Comparison of ENCODE assay signal across 29 cellular contexts in the genomic region with DNA sequence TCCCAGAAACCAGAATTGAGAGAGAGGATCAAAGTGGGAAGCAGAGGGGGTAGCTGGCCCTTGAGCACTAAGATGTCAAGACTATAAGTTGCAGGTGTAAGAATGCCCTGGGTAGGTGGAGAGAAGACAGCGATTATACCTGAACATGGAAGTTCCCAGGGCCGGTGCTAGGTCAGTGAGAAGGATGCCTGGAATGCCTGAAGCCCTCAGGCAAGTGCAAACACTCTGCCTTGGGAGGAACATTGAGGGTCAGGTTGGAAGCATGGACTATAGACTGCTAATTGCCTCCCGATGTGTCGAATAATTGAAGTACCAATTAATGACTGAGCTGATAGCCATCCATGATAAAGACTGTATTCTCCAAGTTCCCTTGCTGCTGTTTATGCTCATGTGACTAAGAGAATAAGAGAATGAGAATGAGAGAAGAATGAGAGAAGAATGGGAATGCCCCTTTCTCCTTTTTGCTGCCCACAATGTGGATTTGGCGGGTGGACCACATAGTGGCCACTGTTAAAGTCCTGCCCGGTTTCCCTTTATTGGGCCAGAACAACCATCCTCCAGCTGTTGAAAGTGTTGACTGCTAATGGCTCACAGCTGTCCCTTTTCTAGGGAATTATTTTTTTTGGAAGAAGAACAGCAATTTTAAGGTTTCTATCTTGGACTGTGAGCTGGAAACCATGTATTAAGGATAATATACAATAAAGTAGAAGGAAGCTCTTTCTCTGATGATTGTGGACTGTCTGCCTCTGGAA.
"Had no signal": no experiment of that assay in that cellular context is flagged by ENCODE, and none has a peak within 500 bp of the region (broad histone marks: within the 10 kb centered on the region; RNA-seq: fewer than 3 reads in every experiment).

No MANE protein-coding gene starts in this region.

- H3K36me3 ChIP-seq: adrenal gland, colonic mucosa, esophagus squamous epithelium, gastroesophageal sphincter, lower lobe of right lung, neutrophil, transverse colon, uterus had no signal

- H3K4me3 Mint-ChIP-seq: activated naive CD4-positive, alpha-beta T cell treated with anti-CD3 and anti-CD28 coated beads for 36 hours; activated naive CD8-positive, alpha-beta T cell treated with anti-CD3 and anti-CD28 coated beads for 36 hours; immature natural killer cell; natural killer cell treated with Interleukin-12 subunit alpha and Interleukin-12 subunit beta and Interleukin-15 and Interleukin-18, amount 100 ng/mL, for 72 hours had no signal

- H3K9me3 Mint-ChIP-seq: activated naive CD4-positive, alpha-beta T cell treated with anti-CD3 and anti-CD28 coated beads for 36 hours; activated naive CD8-positive, alpha-beta T cell treated with anti-CD3 and anti-CD28 coated beads for 36 hours; natural killer cell treated with Interleukin-12 subunit alpha and Interleukin-12 subunit beta and Interleukin-15 and Interleukin-18, amount 100 ng/mL, for 72 hours had no signal

- H3K9me3 ChIP-seq: adrenal gland, body of pancreas, colonic mucosa, esophagus squamous epithelium, gastroesophageal sphincter, lower lobe of right lung, neutrophil, testis, transverse colon, uterus had no signal

- ATAC-seq: body of pancreas; gastroesophageal sphincter; left colon; lower lobe of right lung; natural killer cell treated with Interleukin-12 subunit alpha and Interleukin-12 subunit beta and Interleukin-15 and Interleukin-18, amount 100 ng/mL, for 72 hours; sciatic nerve had no signal

- H3K27ac Mint-ChIP-seq: activated naive CD4-positive, alpha-beta T cell treated with anti-CD3 and anti-CD28 coated beads for 36 hours; activated naive CD8-positive, alpha-beta T cell treated with anti-CD3 and anti-CD28 coated beads for 36 hours; immature natural killer cell; natural killer cell treated with Interleukin-12 subunit alpha and Interleukin-12 subunit beta and Interleukin-15 and Interleukin-18, amount 100 ng/mL, for 72 hours had no signal

- H3K4me1 ChIP-seq: adrenal gland, colonic mucosa, testis, uterus had no signal

- H3K27ac ChIP-seq: adrenal gland, body of pancreas, colonic mucosa, epithelial cell of prostate, esophagus squamous epithelium, gastroesophageal sphincter, lower lobe of right lung, neutrophil, testis, transverse colon, uterus had no signal

- DNase-seq: activated CD4-positive, alpha-beta T cell treated with anti-CD3 and anti-CD28 coated beads for 4 hours; activated CD4-positive, alpha-beta T cell treated with anti-CD3 and anti-CD28 coated beads, Interleukin-2, amount 50 U/mL, for 4 hours; activated effector memory CD4-positive, alpha-beta T cell treated with anti-CD3 and anti-CD28 coated beads, Interleukin-2, amount 50 U/mL, for 16 hours; activated naive CD4-positive, alpha-beta T cell treated with anti-CD3 and anti-CD28 coated beads for 36 hours; activated naive CD8-positive, alpha-beta T cell treated with anti-CD3 and anti-CD28 coated beads for 36 hours; adrenal gland; aorta; body of pancreas; cerebellar nuclear complex; colonic mucosa; effector CD8-positive, alpha-beta T cell; esophagus squamous epithelium; hippocampal formation; immature natural killer cell; left colon; lower lobe of right lung; mesenchymal stem cell; stimulated activated CD4-positive, alpha-beta T cell treated with anti-CD3 and anti-CD28 coated beads, Interleukin-2, amount 100 ng/mL, for 24 hours; stimulated activated naive CD4-positive, alpha-beta T cell treated with Interleukin-2 at 50 U/mL for 16 hours; T-helper 1 cell; testis; transverse colon; uterus had no signal

- H3K27me3 ChIP-seq: adrenal gland, body of pancreas, colonic mucosa, gastroesophageal sphincter, neutrophil, testis, transverse colon, uterus had no signal

- H3K36me3 Mint-ChIP-seq: activated naive CD8-positive, alpha-beta T cell treated with anti-CD3 and anti-CD28 coated beads for 36 hours; immature natural killer cell; natural killer cell treated with Interleukin-12 subunit alpha and Interleukin-12 subunit beta and Interleukin-15 and Interleukin-18, amount 100 ng/mL, for 72 hours had no signal

- H3K4me3 ChIP-seq: adrenal gland, body of pancreas, colonic mucosa, esophagus squamous epithelium, gastroesophageal sphincter, lower lobe of right lung, smooth muscle cell, testis, transverse colon, uterus had no signal

- H3K4me1 Mint-ChIP-seq: activated naive CD8-positive, alpha-beta T cell treated with anti-CD3 and anti-CD28 coated beads for 36 hours; immature natural killer cell had no signal
